ENCODE assay signal across 23 cellular contexts in the genomic region with DNA sequence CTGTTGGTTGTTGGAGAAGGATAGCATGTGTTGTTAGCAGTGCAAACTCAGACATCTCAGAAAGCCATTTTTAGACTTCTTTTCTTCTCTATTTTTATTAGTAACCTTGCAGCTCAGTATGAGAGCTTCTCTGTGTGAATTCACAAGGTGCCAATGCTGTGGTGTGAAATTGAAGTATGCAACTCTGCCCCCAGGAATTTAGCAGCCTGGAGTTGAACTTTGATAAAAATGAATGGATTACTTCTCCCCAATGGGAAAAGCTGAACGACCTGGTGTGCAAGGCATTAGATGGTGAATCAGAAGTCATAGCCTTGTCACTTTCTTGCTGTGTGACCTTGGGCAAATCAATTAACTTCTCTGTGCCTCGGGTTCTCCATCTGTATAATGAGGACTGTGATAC.
"Had no signal": no experiment of that assay in that cellular context is flagged by ENCODE, and none has a peak within 500 bp of the region (broad histone marks: within the 10 kb centered on the region; RNA-seq: fewer than 3 reads in every experiment).

No MANE protein-coding gene starts in this region.

- H3K4me2 ChIP-seq: KMS-11, PC-9 had no signal

- H3K4me1 Mint-ChIP-seq: activated CD4-positive, alpha-beta memory T cell treated with anti-CD3 and anti-CD28 coated beads, Interleukin-2, amount 10 ng/mL, durations not matched to agents 7 days and 5 days; activated CD4-positive, alpha-beta T cell treated with anti-CD3 and anti-CD28 coated beads for 36 hours; activated T-helper 17 cell treated with anti-CD3 and anti-CD28 coated beads, Interleukin-2, amount 50 U/mL, for 72 hours; T-helper 17 cell had no signal

- H3K27me3 Mint-ChIP-seq: activated CD4-positive, alpha-beta memory T cell treated with anti-CD3 and anti-CD28 coated beads, Interleukin-2, amount 10 ng/mL, durations not matched to agents 7 days and 5 days; activated CD4-positive, alpha-beta T cell treated with anti-CD3 and anti-CD28 coated beads for 36 hours; activated naive CD8-positive, alpha-beta T cell; activated T-helper 17 cell treated with anti-CD3 and anti-CD28 coated beads, Interleukin-2, amount 50 U/mL, for 72 hours; T-helper 17 cell had no signal

- H3K27ac Mint-ChIP-seq: activated CD4-positive, alpha-beta memory T cell treated with anti-CD3 and anti-CD28 coated beads, Interleukin-2, amount 10 ng/mL, durations not matched to agents 7 days and 5 days; activated CD4-positive, alpha-beta T cell treated with anti-CD3 and anti-CD28 coated beads for 36 hours; activated naive CD4-positive, alpha-beta T cell treated with anti-CD3 and anti-CD28 coated beads for 36 hours; activated naive CD8-positive, alpha-beta T cell; activated T-helper 17 cell treated with anti-CD3 and anti-CD28 coated beads, Interleukin-2, amount 50 U/mL, for 72 hours; T-helper 17 cell had no signal

- H3K9me3 Mint-ChIP-seq: activated T-helper 17 cell treated with anti-CD3 and anti-CD28 coated beads, Interleukin-2, amount 50 U/mL, for 72 hours had no signal

- DNase-seq: activated CD4-positive, alpha-beta memory T cell treated with anti-CD3 and anti-CD28 coated beads, Interleukin-2, amount 10 ng/mL, durations not matched to agents 7 days and 5 days; activated CD4-positive, alpha-beta T cell treated with anti-CD3 and anti-CD28 coated beads for 36 hours; activated CD4-positive, alpha-beta T cell treated with anti-CD3 and anti-CD28 coated beads, Interleukin-2, amount 50 U/mL, for 1 hour; activated gamma-delta T cell; activated naive CD4-positive, alpha-beta T cell treated with anti-CD3 and anti-CD28 coated beads for 36 hours; activated T-cell treated with anti-CD3 and anti-CD28 coated beads for 4 hours; activated T-cell treated with anti-CD3 and anti-CD28 coated beads, Interleukin-2, amount 50 U/mL, for 48 hours; amygdala; cerebellar nuclear complex; MG63; MV-4-11; NCI-H1092 treated with DMSO at 0.1 percent for 48 hours; NCI-H1417 treated with DMSO at 0.1 percent for 48 hours; NCI-H1694; NCI-H2029; NCI-H510A treated with DMSO at 0.1 percent for 48 hours; PC-9; SHP77 treated with DMSO at 0.1 percent for 48 hours; T-helper 17 cell; T1000 had no signal

- H3K36me3 Mint-ChIP-seq: activated naive CD8-positive, alpha-beta T cell had no signal

- H2AFZ ChIP-seq: PC-9 had no signal

- ATAC-seq: activated CD4-positive, alpha-beta T cell treated with anti-CD3 and anti-CD28 coated beads for 36 hours; activated T-helper 17 cell treated with anti-CD3 and anti-CD28 coated beads, Interleukin-2, amount 50 U/mL, for 72 hours; T-helper 17 cell had no signal

- H3K4me3 ChIP-seq: MG63, PC-9 had no signal

- H3K27ac ChIP-seq: KMS-11, PC-9 had no signal

- H3K36me3 ChIP-seq: MG63 had no signal

- H3K4me3 Mint-ChIP-seq: activated CD4-positive, alpha-beta memory T cell treated with anti-CD3 and anti-CD28 coated beads, Interleukin-2, amount 10 ng/mL, durations not matched to agents 7 days and 5 days; activated CD4-positive, alpha-beta T cell treated with anti-CD3 and anti-CD28 coated beads for 36 hours; activated naive CD4-positive, alpha-beta T cell treated with anti-CD3 and anti-CD28 coated beads for 36 hours; activated naive CD8-positive, alpha-beta T cell; activated T-helper 17 cell treated with anti-CD3 and anti-CD28 coated beads, Interleukin-2, amount 50 U/mL, for 72 hours; T-helper 17 cell had no signal

- H3K9ac ChIP-seq: KMS-11 had no signal

- H3K27me3 ChIP-seq: MG63 had no signal

- H3K9me3 ChIP-seq: MG63 had no signal
